Comparison of ENCODE assay signal across 11 cellular contexts in the genomic region with DNA sequence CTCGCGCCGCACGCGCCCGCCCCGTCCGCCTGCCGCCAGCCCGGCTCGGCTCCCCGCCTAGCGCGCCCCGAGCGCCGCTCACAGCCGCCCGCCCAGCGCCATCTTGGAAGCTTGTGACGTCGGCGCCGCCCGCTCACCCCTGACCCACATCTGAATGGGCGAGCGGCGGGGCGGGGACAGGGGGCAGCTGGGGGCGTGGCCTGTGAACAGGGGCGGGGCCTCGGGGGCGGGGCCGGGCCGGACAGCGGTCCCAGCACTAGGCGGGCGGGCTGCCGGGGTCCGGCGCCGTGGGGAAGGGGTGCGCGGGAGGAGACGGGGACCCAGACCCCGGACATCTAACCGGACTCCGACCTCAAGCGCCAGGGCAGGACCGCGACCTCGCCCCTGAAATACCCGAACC. TPM values are rescaled to one million over a fixed set of nuclear protein-coding genes. Genes with fewer than 3 reads are reported as not detected.
DNase-seq lines count a peak whose midpoint lies in the region; ATAC-seq and TF ChIP-seq lines count a peak whose summit lies in the region.
"Not testable (repeated sequence)": the region's sequence is repeated elsewhere in the genome, so short reads cannot be mapped to it uniquely, and the experiment has no call there.
"Had no signal": no experiment of that assay in that cellular context is flagged by ENCODE, and none has a peak within 500 bp of the region (broad histone marks: within the 10 kb centered on the region; RNA-seq: fewer than 3 reads in every experiment).

No MANE protein-coding gene starts in this region.

- not testable (repeated sequence) for H3K9ac ChIP-seq in MM.1S (ENCODE audit: low read length)

- not testable (repeated sequence) for H3K4me3 Mint-ChIP-seq in activated CD8-positive, alpha-beta T cell treated with anti-CD3 and anti-CD28 coated beads for 36 hours

- not testable (repeated sequence) for H3K27me3 Mint-ChIP-seq in activated CD8-positive, alpha-beta T cell treated with anti-CD3 and anti-CD28 coated beads for 36 hours

- H3K36me3 ChIP-seq in MM.1S (replicated peaks; ENCODE audit: insufficient read depth, low read length); right lobe of liver: not testable (repeated sequence)

- not testable (repeated sequence) for H3K27me3 ChIP-seq in MM.1S (replicated peaks; ENCODE audit: insufficient read depth, low read length); right lobe of liver

- H3K4me2 ChIP-seq in MM.1S (ENCODE audit: low read depth, low read length): not testable (repeated sequence)

- POLR2A ChIA-PET in activated CD8-positive, alpha-beta T cell treated with anti-CD3 and anti-CD28 coated beads for 36 hours (lab: Charles Lee): not testable (repeated sequence)

- H4K20me1 ChIP-seq in MM.1S (ENCODE audit: insufficient read depth, low read length): not testable (repeated sequence)

- H3K27ac ChIP-seq in MM.1S (ENCODE audit: low read length); right lobe of liver: not testable (repeated sequence)

- H3K4me1 Mint-ChIP-seq in activated CD8-positive, alpha-beta T cell treated with anti-CD3 and anti-CD28 coated beads for 36 hours (ENCODE audit: low read depth): not testable (repeated sequence)

- H3F3A ChIP-seq in MM.1S (ENCODE audit: insufficient read depth, low read length): not testable (repeated sequence)

- not testable (repeated sequence) for TF ChIP-seq POLR2A in right lobe of liver (IDR thresholded peaks at IDR 0.05)

- not testable (repeated sequence) for H3K4me3 ChIP-seq in MM.1S (ENCODE audit: low read length)
- peak overlapping the region in 1 of 3 donors; percentile 31 for H3K4me3 ChIP-seq in right lobe of liver

- not testable (repeated sequence) for H3K9me3 Mint-ChIP-seq in activated CD8-positive, alpha-beta T cell treated with anti-CD3 and anti-CD28 coated beads for 36 hours

- intact Hi-C loops in activated CD8-positive, alpha-beta T cell treated with anti-CD3 and anti-CD28 coated beads for 36 hours (cut with micrococcal nuclease); right lobe of liver (cut with DNase I): not testable (repeated sequence)

- CTCF ChIA-PET in activated CD8-positive, alpha-beta T cell treated with anti-CD3 and anti-CD28 coated beads for 36 hours (lab: Charles Lee): not testable (repeated sequence)

- ATAC-seq in GM21423 (IDR thresholded peaks at IDR 0.05; ENCODE audit: unreplicated experiment) (peak; percentile 86), HG02938 (IDR thresholded peaks at IDR 0.05; ENCODE audit: unreplicated experiment) (peak; percentile 70), esophagus mucosa (peak; percentile 86), right lobe of liver (peak; percentile 92 to 97 (median 94))
- ATAC-seq in activated CD8-positive, alpha-beta T cell treated with anti-CD3 and anti-CD28 coated beads for 36 hours: peak; percentile 96

- not testable (repeated sequence) for H3K9me2 ChIP-seq in MM.1S (replicated peaks; ENCODE audit: insufficient read depth, low read length)

- TF ChIP-seq CTCF in MM.1S (IDR thresholded peaks at IDR 0.05; ENCODE audit: low read length); activated CD8-positive, alpha-beta T cell treated with anti-CD3 and anti-CD28 coated beads for 36 hours (IDR thresholded peaks at IDR 0.05); right lobe of liver (IDR thresholded peaks at IDR 0.05): not testable (repeated sequence)

- no CpG with 5 or more reads among the region's 53 CpGs for WGBS in right lobe of liver (ENCODE audit: insufficient coverage, low coverage, low lambda C conversion rate, missing lambda C conversion rate)

- H3K36me3 Mint-ChIP-seq in activated CD8-positive, alpha-beta T cell treated with anti-CD3 and anti-CD28 coated beads for 36 hours (ENCODE audit: low read depth): not testable (repeated sequence)

- not testable (repeated sequence) for H3K9me3 ChIP-seq in MM.1S (replicated peaks; ENCODE audit: insufficient read depth, low read length); right lobe of liver

- H2AFZ ChIP-seq in MM.1S (ENCODE audit: low read length): not testable (repeated sequence)

- not testable (repeated sequence) for H3K27ac Mint-ChIP-seq in activated CD8-positive, alpha-beta T cell treated with anti-CD3 and anti-CD28 coated beads for 36 hours

- DNase-seq in EL (peak; percentile 40), MM.1S (peak; percentile 6), right lobe of liver (peak in 1 of 3 donors; percentile 58)
- DNase-seq in activated CD8-positive, alpha-beta T cell treated with anti-CD3 and anti-CD28 coated beads for 36 hours: not testable (repeated sequence)
- peak; percentile 23 for DNase-seq in stimulated activated CD4-positive, alpha-beta T cell treated with anti-CD3 and anti-CD28 coated beads, Interleukin-4, amount 100 ng/mL, for 24 hours

- not testable (repeated sequence) for H3K79me2 ChIP-seq in MM.1S (ENCODE audit: low read length)

- not testable (repeated sequence) for H3K4me1 ChIP-seq in MM.1S (ENCODE audit: low read length); right lobe of liver

RNA-seq across cellular contexts. Expression of gene RIMBP3, which starts 33.9 kb away (rescaled TPM):
- total RNA-seq in activated CD8-positive, alpha-beta T cell treated with anti-CD3 and anti-CD28 coated beads for 36 hours: under 1 TPM; 0.34 to 0.49 TPM
- 0.04 TPM for total RNA-seq in esophagus mucosa
- total RNA-seq in right lobe of liver: under 1 TPM in 3 of 6 experiments, not detected in 3; 0.04 to 0.18 (median 0.06) TPM

RNA-seq across cellular contexts. Expression of gene TMEM191B, which starts 50.2 kb away (rescaled TPM):
- total RNA-seq in activated CD8-positive, alpha-beta T cell treated with anti-CD3 and anti-CD28 coated beads for 36 hours: 1 to 10 TPM; 1.2 to 2.1 TPM
- total RNA-seq in esophagus mucosa (3.0 TPM), right lobe of liver (1 to 10 TPM in 1 of 6 experiments, under 1 TPM in 2, not detected in 3; 0.17 to 1.1 (median 0.88) TPM)
- total RNA-seq: activated CD4-positive, alpha-beta T cell treated with anti-CD3 and anti-CD28 coated beads, Interleukin-2, amount 10 ng/mL, durations not matched to agents 24 days and 14 days had no signal

RNA-seq across cellular contexts. Expression of gene GGTLC3, which starts 59.9 kb away (rescaled TPM):
- total RNA-seq in activated CD8-positive, alpha-beta T cell treated with anti-CD3 and anti-CD28 coated beads for 36 hours: not detected
- total RNA-seq in esophagus mucosa: not detected
- total RNA-seq in right lobe of liver: not detected
- total RNA-seq: activated CD4-positive, alpha-beta T cell treated with anti-CD3 and anti-CD28 coated beads, Interleukin-2, amount 10 ng/mL, durations not matched to agents 24 days and 14 days; glomerular endothelial cell; progenitor cell of endocrine pancreas had no signal
